Comparison of ENCODE assay signal across 29 cellular contexts in the genomic region with DNA sequence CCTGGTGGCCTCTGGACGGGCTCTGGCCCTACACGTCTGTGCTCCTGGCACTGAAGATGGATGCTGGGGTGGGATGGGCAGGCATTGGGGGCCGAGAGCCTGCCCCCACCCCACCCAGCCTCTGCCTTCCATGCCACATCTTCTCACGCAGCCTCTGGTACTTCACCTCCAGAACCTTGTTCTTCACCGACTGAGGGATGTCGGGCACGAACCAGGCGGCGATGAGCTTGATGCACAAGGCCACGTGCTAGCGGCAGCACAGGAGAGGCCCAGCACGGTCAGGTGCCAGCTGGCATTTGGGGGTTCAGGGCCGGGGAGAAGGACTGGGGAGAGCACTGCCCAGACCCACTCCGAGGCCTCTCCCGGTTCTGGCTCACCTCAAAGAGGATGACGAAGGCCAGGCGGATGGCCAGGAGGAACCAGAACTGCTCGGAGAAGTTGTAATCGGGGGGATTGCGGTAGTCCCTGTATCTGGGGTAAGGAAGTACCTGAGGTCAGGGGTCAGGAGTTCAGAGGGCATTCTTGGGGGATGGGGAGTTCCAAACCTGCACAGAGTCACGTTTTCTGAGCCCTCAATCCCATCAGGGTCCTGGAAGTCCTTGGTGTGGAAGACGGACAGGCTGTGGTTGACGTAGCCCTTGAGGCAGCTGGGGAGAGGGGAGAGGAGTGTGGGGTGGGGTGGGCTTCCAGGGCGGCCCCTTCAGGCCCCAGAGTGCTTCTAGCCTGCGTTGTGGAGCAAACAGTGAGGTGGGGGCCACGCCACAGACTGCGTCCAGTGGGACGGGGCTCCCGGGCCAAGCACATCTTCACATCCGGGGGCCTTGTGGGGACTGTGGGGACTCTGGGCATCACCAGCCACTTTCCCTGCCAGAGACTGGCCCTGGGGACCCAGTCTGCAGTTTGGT. TPM values are rescaled to one million over a fixed set of nuclear protein-coding genes. Genes with fewer than 3 reads are reported as not detected.
DNase-seq lines count a peak whose midpoint lies in the region; ATAC-seq and TF ChIP-seq lines count a peak whose summit lies in the region.
"Had no signal": no experiment of that assay in that cellular context is flagged by ENCODE, and none has a peak within 500 bp of the region (broad histone marks: within the 10 kb centered on the region; RNA-seq: fewer than 3 reads in every experiment).

No MANE protein-coding gene starts in this region.

- no peaks in the 10 kb centered on the region for H3K9me3 Mint-ChIP-seq in activated CD4-positive, alpha-beta T cell treated with anti-CD3 and anti-CD28 coated beads for 36 hours (ENCODE audit: low read depth)
- H3K9me3 Mint-ChIP-seq in Caco-2 (ENCODE audit: unreplicated experiment) (no peaks in the 10 kb centered on the region), neural progenitor cell (peaks cover 2% of the 10 kb centered on the region)
- no peaks in the 10 kb centered on the region for H3K9me3 Mint-ChIP-seq in central memory CD8-positive, alpha-beta T cell
- H3K9me3 Mint-ChIP-seq: activated CD4-positive, alpha-beta T cell treated with anti-CD3 and anti-CD28 coated beads, Interleukin-2, amount 10 ng/mL, durations not matched to agents 24 days and 14 days; mesothelial cell of epicardium; neural crest cell; stimulated activated naive CD8-positive, alpha-beta T cell treated with anti-CD3 and anti-CD28 coated beads, Interleukin-15, Interleukin-2, amounts not matched to agents 100 ng/mL and 50 ng/mL, for 24 hours had no signal

- H3K4me2 ChIP-seq in neural progenitor cell = no peak overlapping the region

- peaks cover 4% of the 10 kb centered on the region for H4K20me1 ChIP-seq in neural progenitor cell (ENCODE audit: low read depth)

- POLR2A ChIA-PET in activated CD4-positive, alpha-beta T cell treated with anti-CD3 and anti-CD28 coated beads for 36 hours (lab: Charles Lee) = no interaction called here
- POLR2A ChIA-PET in Caco-2 (lab: Charles Lee) = no interaction called here

- intact Hi-C loops in activated CD4-positive, alpha-beta T cell treated with anti-CD3 and anti-CD28 coated beads for 36 hours (cut with DNase I, micrococcal nuclease) = no loop called here
- intact Hi-C loops in Caco-2 (cut with micrococcal nuclease; ENCODE audit: unreplicated experiment) = no loop called here

- H3K4me1 ChIP-seq in Caco-2 (peaks cover 37% of the 10 kb centered on the region), neural progenitor cell (peaks cover 5% of the 10 kb centered on the region)
- H3K4me1 ChIP-seq: ascending aorta, psoas muscle had no signal

- H3K9me3 ChIP-seq in Caco-2 = no peaks in the 10 kb centered on the region
- H3K9me3 ChIP-seq in neural progenitor cell (ENCODE audit: low read depth) = no peaks in the 10 kb centered on the region
- H3K9me3 ChIP-seq: ascending aorta, psoas muscle, tibial artery had no signal

- no peak overlapping the region for H3K9ac ChIP-seq in neural progenitor cell

- peak overlapping the region; percentile 10 for H3K4me3 Mint-ChIP-seq in activated CD4-positive, alpha-beta T cell treated with anti-CD3 and anti-CD28 coated beads for 36 hours
- H3K4me3 Mint-ChIP-seq in Caco-2 (ENCODE audit: unreplicated experiment) = peak overlapping the region; percentile 82
- H3K4me3 Mint-ChIP-seq in central memory CD8-positive, alpha-beta T cell = peak overlapping the region; percentile 92
- H3K4me3 Mint-ChIP-seq in neural progenitor cell = no peak overlapping the region
- H3K4me3 Mint-ChIP-seq: neural crest cell had no signal

- H3K36me3 ChIP-seq in Caco-2 (ENCODE audit: control insufficient read depth, insufficient read depth, low read length) (peaks cover 2% of the 10 kb centered on the region; the same call in 1 of the 2 replicates), neural progenitor cell (no peaks in the 10 kb centered on the region)
- H3K36me3 ChIP-seq: ascending aorta, tibial artery had no signal

- H3K4me1 Mint-ChIP-seq in activated CD4-positive, alpha-beta T cell treated with anti-CD3 and anti-CD28 coated beads for 36 hours = peaks cover 22% of the 10 kb centered on the region
- H3K4me1 Mint-ChIP-seq in Caco-2 (ENCODE audit: low read depth, unreplicated experiment) (peaks cover 18% of the 10 kb centered on the region), neural progenitor cell (no peaks in the 10 kb centered on the region)
- H3K4me1 Mint-ChIP-seq in central memory CD8-positive, alpha-beta T cell = peaks cover 13% of the 10 kb centered on the region
- H3K4me1 Mint-ChIP-seq: neural crest cell had no signal

- CTCF ChIA-PET in activated CD4-positive, alpha-beta T cell treated with anti-CD3 and anti-CD28 coated beads for 36 hours (lab: Charles Lee) = no interaction called here
- CTCF ChIA-PET in Caco-2 (lab: Charles Lee) = no interaction called here

- no peak for ATAC-seq in activated CD4-positive, alpha-beta T cell treated with anti-CD3 and anti-CD28 coated beads for 36 hours
- ATAC-seq in central memory CD8-positive, alpha-beta T cell (replicated peaks; ENCODE audit: extremely low read depth, poor library complexity, severe bottlenecking) = no peak
- ATAC-seq in HG03045 (IDR thresholded peaks at IDR 0.05; ENCODE audit: unreplicated experiment) (no peak), GM21576 (IDR thresholded peaks at IDR 0.05; ENCODE audit: unreplicated experiment) (no peak)

- peak; percentile 22 for DNase-seq in activated CD4-positive, alpha-beta T cell treated with anti-CD3 and anti-CD28 coated beads for 36 hours
- no peak for DNase-seq in activated CD4-positive, alpha-beta T cell treated with anti-CD3 and anti-CD28 coated beads, Interleukin-2, amount 50 U/mL, for 4 hours
- DNase-seq in Caco-2 (no peak), neural progenitor cell (ENCODE audit: low spot score) (no peak), SKM-1 treated with dmso at 0.1 percent for 144 hours (lab: John Stamatoyannopoulos, UW; ENCODE audit: unreplicated experiment) (no peak)
- peak in 1 of 2 donors; percentile 9 for DNase-seq in central memory CD8-positive, alpha-beta T cell (ENCODE audit: low spot score in 2 of 2)
- DNase-seq: activated CD4-positive, alpha-beta T cell treated with anti-CD3 and anti-CD28 coated beads, Interleukin-2, amount 10 ng/mL, durations not matched to agents 24 days and 14 days; activated naive CD4-positive, alpha-beta T cell; central memory CD4-positive, alpha-beta T cell; NCI-H1105 treated with DMSO at 0.1 percent for 48 hours; NCI-H2081; OCI-M1; psoas muscle; SHP77; small intestine; stimulated activated CD4-positive, alpha-beta T cell treated with anti-CD3 and anti-CD28 coated beads, Interleukin-4, amount 100 ng/mL, for 1 hour; SW 1271; tibial artery had no signal

- H3K27me3 Mint-ChIP-seq in activated CD4-positive, alpha-beta T cell treated with anti-CD3 and anti-CD28 coated beads for 36 hours = no peaks in the 10 kb centered on the region
- H3K27me3 Mint-ChIP-seq in Caco-2 (ENCODE audit: insufficient read depth, unreplicated experiment) (no peaks in the 10 kb centered on the region), neural progenitor cell (ENCODE audit: insufficient read depth, low read depth) (peaks cover 38% of the 10 kb centered on the region)
- no peaks in the 10 kb centered on the region for H3K27me3 Mint-ChIP-seq in central memory CD8-positive, alpha-beta T cell
- H3K27me3 Mint-ChIP-seq: activated CD4-positive, alpha-beta T cell treated with anti-CD3 and anti-CD28 coated beads, Interleukin-2, amount 10 ng/mL, durations not matched to agents 24 days and 14 days; stimulated activated naive CD8-positive, alpha-beta T cell treated with anti-CD3 and anti-CD28 coated beads, Interleukin-15, Interleukin-2, amounts not matched to agents 100 ng/mL and 50 ng/mL, for 24 hours had no signal

- no peaks in the 10 kb centered on the region for H3F3A ChIP-seq in neural progenitor cell (ENCODE audit: low read depth)

- H3K27me3 ChIP-seq in Caco-2 (replicated peaks; ENCODE audit: control insufficient read depth, insufficient read depth, low read length) (no peaks in the 10 kb centered on the region), neural progenitor cell (peaks cover 57% of the 10 kb centered on the region)

- H3K36me3 Mint-ChIP-seq in activated CD4-positive, alpha-beta T cell treated with anti-CD3 and anti-CD28 coated beads for 36 hours (ENCODE audit: low read depth) = no peaks in the 10 kb centered on the region
- peaks cover 50% of the 10 kb centered on the region for H3K36me3 Mint-ChIP-seq in Caco-2 (ENCODE audit: insufficient read depth, unreplicated experiment)
- H3K36me3 Mint-ChIP-seq in central memory CD8-positive, alpha-beta T cell (ENCODE audit: insufficient read depth) = peaks cover 22% of the 10 kb centered on the region
- H3K36me3 Mint-ChIP-seq in neural progenitor cell = no peaks in the 10 kb centered on the region
- H3K36me3 Mint-ChIP-seq: mesothelial cell of epicardium had no signal

- H3K27ac Mint-ChIP-seq in activated CD4-positive, alpha-beta T cell treated with anti-CD3 and anti-CD28 coated beads for 36 hours = no peak overlapping the region
- no peak overlapping the region for H3K27ac Mint-ChIP-seq in Caco-2 (ENCODE audit: unreplicated experiment)
- H3K27ac Mint-ChIP-seq in central memory CD8-positive, alpha-beta T cell (ENCODE audit: low read depth) = peak overlapping the region; percentile 70
- H3K27ac Mint-ChIP-seq in neural progenitor cell = peak overlapping the region; percentile 74

- H3K79me2 ChIP-seq in neural progenitor cell (ENCODE audit: low read depth) = no peaks in the 10 kb centered on the region

- H3K4me3 ChIP-seq in Caco-2 (ENCODE audit: low read depth, low read length) (no peak overlapping the region), neural progenitor cell (no peak overlapping the region)
- H3K4me3 ChIP-seq: ascending aorta, dorsolateral prefrontal cortex, psoas muscle, tibial artery had no signal

- TSS peak; percentile 15 for BruUV-seq in Caco-2 (replicated peaks; lab: Mats Ljungman, UMichigan)

- no peak overlapping the region for H3K27ac ChIP-seq in neural progenitor cell
- H3K27ac ChIP-seq: ascending aorta, dorsolateral prefrontal cortex, HL-60, psoas muscle, tibial artery had no signal

- no peak overlapping the region for H2AFZ ChIP-seq in neural progenitor cell (replicated peaks)

- TF ChIP-seq CTCF in Caco-2 (IDR thresholded peaks at IDR 0.05; ENCODE audit: insufficient read depth in 1 of 2, low read depth in 1 of 2, low read length in 1 of 2, severe bottlenecking in 1 of 2, unreplicated experiment in 1 of 2) (no peak), neural progenitor cell (IDR thresholded peaks at IDR 0.05) (no peak)

RNA-seq across cellular contexts. Expression of a gene that starts 3.8 kb away (rescaled TPM):
- total RNA-seq in activated CD4-positive, alpha-beta T cell treated with anti-CD3 and anti-CD28 coated beads for 36 hours = 10 to 100 TPM; 33.0 to 34.9 TPM
- 119 and 124 TPM in 2 replicates for total RNA-seq in Caco-2 (2022)
- total RNA-seq in neural progenitor cell (ENCODE audit: low replicate concordance) = 5.4 and 8.4 TPM in 2 replicates

RNA-seq across cellular contexts. Expression of a gene that starts 23.2 kb away (rescaled TPM):
- 10 to 100 TPM; 31.7 to 38.8 TPM for total RNA-seq in activated CD4-positive, alpha-beta T cell treated with anti-CD3 and anti-CD28 coated beads for 36 hours
- total RNA-seq in Caco-2 (2022) (85.5 and 92.6 TPM in 2 replicates), neural progenitor cell (ENCODE audit: low replicate concordance) (1.3 and 4.7 TPM in 2 replicates)
- total RNA-seq: A172, endothelial cell of umbilical vein, H4, neural crest cell had no signal

RNA-seq across cellular contexts. Expression of a gene that starts 24.6 kb away (rescaled TPM):
- total RNA-seq in activated CD4-positive, alpha-beta T cell treated with anti-CD3 and anti-CD28 coated beads for 36 hours = under 1 TPM; 0.07 to 0.18 TPM
- 143 and 149 TPM in 2 replicates for total RNA-seq in Caco-2 (2022)
- 6.5 and 8.5 TPM in 2 replicates for total RNA-seq in neural progenitor cell (ENCODE audit: low replicate concordance)
- total RNA-seq: activated CD4-positive, alpha-beta T cell treated with anti-CD3 and anti-CD28 coated beads, Interleukin-2, amount 10 ng/mL, durations not matched to agents 24 days and 14 days; ascending aorta had no signal

RNA-seq across cellular contexts. Expression of a gene that starts 31.5 kb away (rescaled TPM):
- 10 to 100 TPM; 14.8 to 18.8 TPM for total RNA-seq in activated CD4-positive, alpha-beta T cell treated with anti-CD3 and anti-CD28 coated beads for 36 hours
- total RNA-seq in Caco-2 (2022) (40.6 and 44.3 TPM in 2 replicates), neural progenitor cell (ENCODE audit: low replicate concordance) (24.7 and 44.2 TPM in 2 replicates)

RNA-seq across cellular contexts. Expression of a gene that starts 49.3 kb away (rescaled TPM):
- 1 to 10 TPM; 3.8 to 6.6 TPM for total RNA-seq in activated CD4-positive, alpha-beta T cell treated with anti-CD3 and anti-CD28 coated beads for 36 hours
- total RNA-seq in Caco-2 (2022) (30.7 and 35.6 TPM in 2 replicates), neural progenitor cell (ENCODE audit: low replicate concordance) (16.4 and 110 TPM in 2 replicates)
- total RNA-seq: ascending aorta had no signal

Comparison
In these comparisons a context has a peak if more than half of its experiments do, and no peak if none do; other contexts are left out.
1. H3K27ac Mint-ChIP-seq: peak in central memory CD8-positive, alpha-beta T cell (single experiment) and neural progenitor cell (single experiment); none in activated CD4-positive, alpha-beta T cell treated with anti-CD3 and anti-CD28 coated beads for 36 hours (single experiment) and Caco-2 (single experiment).
2. RNA of a gene that starts 24.6 kb away (total RNA-seq): 143 to 149 TPM in Caco-2; 6.5 to 8.5 TPM in neural progenitor cell and 0.07 to 0.18 TPM in activated CD4-positive, alpha-beta T cell treated with anti-CD3 and anti-CD28 coated beads for 36 hours; every median in the first group is over 10 times any median in the second.